Comparison of ENCODE assay signal across 8 cellular contexts in the genomic region with DNA sequence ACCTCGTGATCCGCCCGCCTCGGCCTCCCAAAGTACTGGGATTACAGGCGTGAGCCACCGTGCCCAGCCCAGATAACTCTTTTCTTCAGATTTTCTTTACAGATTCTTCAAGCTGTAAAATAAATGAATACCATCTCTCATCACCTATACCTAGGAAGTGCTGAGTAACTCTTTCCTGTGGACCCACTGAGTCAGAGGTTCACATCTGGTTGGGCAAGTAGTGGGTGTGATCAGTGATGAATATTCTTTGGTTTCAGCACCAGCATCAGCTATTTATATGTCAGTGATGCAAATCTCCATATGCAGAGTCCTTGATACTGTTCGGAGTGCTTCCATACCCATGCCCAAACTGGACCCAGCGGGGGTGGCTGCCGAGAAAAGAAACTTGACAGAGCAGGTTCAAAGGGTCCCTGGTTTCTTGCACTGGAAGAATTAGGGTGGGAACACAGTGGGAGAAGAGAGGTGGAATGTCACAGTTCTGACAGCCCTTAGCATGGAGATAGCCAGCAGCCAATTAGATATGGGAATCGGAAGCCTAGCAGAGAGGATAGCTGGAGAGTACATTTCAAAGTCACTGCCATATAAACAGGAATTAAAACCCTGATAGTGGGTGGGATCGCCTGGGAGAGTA.
DNase-seq lines count a peak whose midpoint lies in the region; ATAC-seq lines count a peak whose summit lies in the region.

No MANE protein-coding gene starts in this region.

- peak in 1 of 2 donors; percentile 17 for ATAC-seq in right cardiac atrium

- H3K4me3 ChIP-seq in right cardiac atrium (ENCODE audit: low read length), result no peak overlapping the region

- H3K27ac ChIP-seq in right cardiac atrium (ENCODE audit: low read length), result peak overlapping the region; percentile 32

- no peak overlapping the region for H3K27ac Mint-ChIP-seq in activated CD4-positive, alpha-beta T cell treated with anti-CD3 and anti-CD28 coated beads, Interleukin-2, amount 10 ng/mL, durations not matched to agents 7 days and 5 days
- H3K27ac Mint-ChIP-seq in activated CD4-positive, alpha-beta memory T cell treated with anti-CD3 and anti-CD28 coated beads, Interleukin-2, amount 10 ng/mL, durations not matched to agents 7 days and 5 days, result no peak overlapping the region

- intact Hi-C loops in right cardiac atrium (cut with DNase I), result loop anchor here in 1 of 4 donors (10.0 kb wide), 1 partner anchor 75 kb away; the partner anchor contains the start of genes FLOT1 and IER3

- no peaks in the 10 kb centered on the region for H3K27me3 ChIP-seq in right cardiac atrium (ENCODE audit: control insufficient read depth, insufficient read depth)

- H3K9me3 ChIP-seq in right cardiac atrium (ENCODE audit: control insufficient read depth, low read length), result no peaks in the 10 kb centered on the region

- H3K27me3 Mint-ChIP-seq in activated CD4-positive, alpha-beta T cell treated with anti-CD3 and anti-CD28 coated beads, Interleukin-2, amount 10 ng/mL, durations not matched to agents 7 days and 5 days, result no peaks in the 10 kb centered on the region
- no peaks in the 10 kb centered on the region for H3K27me3 Mint-ChIP-seq in activated CD4-positive, alpha-beta memory T cell treated with anti-CD3 and anti-CD28 coated beads, Interleukin-2, amount 10 ng/mL, durations not matched to agents 7 days and 5 days

- H3K4me1 Mint-ChIP-seq in activated CD4-positive, alpha-beta T cell treated with anti-CD3 and anti-CD28 coated beads, Interleukin-2, amount 10 ng/mL, durations not matched to agents 7 days and 5 days, result peaks cover 68% of the 10 kb centered on the region
- peaks cover 62% of the 10 kb centered on the region for H3K4me1 Mint-ChIP-seq in activated CD4-positive, alpha-beta memory T cell treated with anti-CD3 and anti-CD28 coated beads, Interleukin-2, amount 10 ng/mL, durations not matched to agents 7 days and 5 days

- peak; percentile 26 for DNase-seq in activated CD4-positive, alpha-beta T cell treated with anti-CD3 and anti-CD28 coated beads for 1 hour
- DNase-seq in activated CD4-positive, alpha-beta T cell treated with anti-CD3 and anti-CD28 coated beads, Interleukin-2, amount 10 ng/mL, durations not matched to agents 7 days and 5 days, result no peak
- peak; percentile 40 for DNase-seq in activated CD4-positive, alpha-beta memory T cell treated with anti-CD3 and anti-CD28 coated beads, Interleukin-2, amount 10 ng/mL, durations not matched to agents 7 days and 5 days
- no peak for DNase-seq in right cardiac atrium
- DNase-seq in stimulated activated CD8-positive, alpha-beta memory T cell treated with anti-CD3 and anti-CD28 coated beads, Interleukin-15, amount 100 ng/mL, for 48 hours (ENCODE audit: low read depth in 2 of 2), result peak; percentile 57 to 71
- no peak for DNase-seq in NCI-H446 treated with DMSO at 0.1 percent for 48 hours (lab: John Stamatoyannopoulos, UW)
- no peak for DNase-seq in central memory CD4-positive, alpha-beta T cell
- no peak for DNase-seq in NCI-H1105 (lab: John Stamatoyannopoulos, UW)

- H3K4me1 ChIP-seq in right cardiac atrium (ENCODE audit: control insufficient read depth, insufficient read depth, low read length), result peaks cover 8% of the 10 kb centered on the region

- POLR2A ChIA-PET in activated CD4-positive, alpha-beta T cell treated with anti-CD3 and anti-CD28 coated beads, Interleukin-2, amount 10 ng/mL, durations not matched to agents 7 days and 5 days (lab: Charles Lee), result interaction anchor here (0.6 kb wide), 1 partner anchor 13 kb away, joined by 3 read pairs; no protein-coding TSS in a partner anchor
- POLR2A ChIA-PET in activated CD4-positive, alpha-beta memory T cell treated with anti-CD3 and anti-CD28 coated beads, Interleukin-2, amount 10 ng/mL, durations not matched to agents 7 days and 5 days (lab: Charles Lee), result interaction anchor here (0.6 to 1.8 kb wide), 6 partner anchors 11 to 102 kb away, joined by 3 to 6 read pairs (median 4); partner anchors contain the start of genes GTF2H4, IER3 and MDC1

- peaks cover 22% of the 10 kb centered on the region for H3K36me3 Mint-ChIP-seq in activated CD4-positive, alpha-beta T cell treated with anti-CD3 and anti-CD28 coated beads, Interleukin-2, amount 10 ng/mL, durations not matched to agents 7 days and 5 days (ENCODE audit: low read depth)
- H3K36me3 Mint-ChIP-seq in activated CD4-positive, alpha-beta memory T cell treated with anti-CD3 and anti-CD28 coated beads, Interleukin-2, amount 10 ng/mL, durations not matched to agents 7 days and 5 days (ENCODE audit: low read depth), result peaks cover 30% of the 10 kb centered on the region

- H3K9me3 Mint-ChIP-seq in activated CD4-positive, alpha-beta T cell treated with anti-CD3 and anti-CD28 coated beads, Interleukin-2, amount 10 ng/mL, durations not matched to agents 7 days and 5 days, result peaks cover 6% of the 10 kb centered on the region
- peaks cover 2% of the 10 kb centered on the region for H3K9me3 Mint-ChIP-seq in activated CD4-positive, alpha-beta memory T cell treated with anti-CD3 and anti-CD28 coated beads, Interleukin-2, amount 10 ng/mL, durations not matched to agents 7 days and 5 days

- 79% methylated on average over 11 of the region's 11 CpGs for WGBS in right cardiac atrium

- H3K4me3 Mint-ChIP-seq in activated CD4-positive, alpha-beta T cell treated with anti-CD3 and anti-CD28 coated beads, Interleukin-2, amount 10 ng/mL, durations not matched to agents 7 days and 5 days, result no peak overlapping the region
- H3K4me3 Mint-ChIP-seq in activated CD4-positive, alpha-beta memory T cell treated with anti-CD3 and anti-CD28 coated beads, Interleukin-2, amount 10 ng/mL, durations not matched to agents 7 days and 5 days, result no peak overlapping the region

- CTCF ChIA-PET in activated CD4-positive, alpha-beta T cell treated with anti-CD3 and anti-CD28 coated beads, Interleukin-2, amount 10 ng/mL, durations not matched to agents 7 days and 5 days (lab: Charles Lee), result interaction anchor here (0.6 to 2.2 kb wide), 14 partner anchors 10 to 261 kb away, joined by 3 to 11 read pairs (median 4); partner anchors contain the start of genes GTF2H4, IER3 and VARS2
- CTCF ChIA-PET in activated CD4-positive, alpha-beta memory T cell treated with anti-CD3 and anti-CD28 coated beads, Interleukin-2, amount 10 ng/mL, durations not matched to agents 7 days and 5 days (lab: Charles Lee), result interaction anchor here (1.2 to 3.3 kb wide), 6 partner anchors 10 to 268 kb away, joined by 3 to 21 read pairs (median 5); no protein-coding TSS in a partner anchor

Comparison
In these comparisons a context has a peak if more than half of its experiments do, and no peak if none do; other contexts are left out.
1. DNase-seq: peak in activated CD4-positive, alpha-beta T cell treated with anti-CD3 and anti-CD28 coated beads for 1 hour (single experiment), activated CD4-positive, alpha-beta memory T cell treated with anti-CD3 and anti-CD28 coated beads, Interleukin-2, amount 10 ng/mL, durations not matched to agents 7 days and 5 days (single experiment) and stimulated activated CD8-positive, alpha-beta memory T cell treated with anti-CD3 and anti-CD28 coated beads, Interleukin-15, amount 100 ng/mL, for 48 hours (2 of 2); none in activated CD4-positive, alpha-beta T cell treated with anti-CD3 and anti-CD28 coated beads, Interleukin-2, amount 10 ng/mL, durations not matched to agents 7 days and 5 days (single experiment), right cardiac atrium (0 of 3), NCI-H446 treated with DMSO at 0.1 percent for 48 hours (single experiment), central memory CD4-positive, alpha-beta T cell (single experiment) and NCI-H1105 (single experiment).